13 cellular contexts compared by ENCODE assay signal in the genomic region with DNA sequence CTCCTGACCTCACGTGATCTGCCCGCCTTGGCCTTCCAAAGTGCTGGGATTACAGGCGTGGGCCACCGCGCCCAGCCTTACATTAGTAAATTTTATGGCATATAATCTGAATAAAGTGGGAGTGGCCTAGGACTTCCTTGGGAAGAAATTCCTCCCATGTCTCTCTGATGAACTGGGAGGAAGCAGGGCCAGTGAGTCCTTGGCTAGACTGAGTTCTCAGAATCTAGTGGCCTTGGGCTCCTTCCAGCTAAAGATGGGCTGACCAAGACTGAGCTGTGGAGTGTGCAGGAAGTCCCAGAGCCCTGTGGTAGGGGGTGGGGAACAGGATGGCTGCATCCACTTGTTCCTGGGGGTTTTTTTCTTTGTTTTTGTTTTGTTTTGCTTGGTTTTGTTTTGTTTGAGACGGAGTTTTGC. TPM values are rescaled to one million over a fixed set of nuclear protein-coding genes. Genes with fewer than 3 reads are reported as not detected.
DNase-seq lines count a peak whose midpoint lies in the region; ATAC-seq and TF ChIP-seq lines count a peak whose summit lies in the region.
"Had no signal": no experiment of that assay in that cellular context is flagged by ENCODE, and none has a peak within 500 bp of the region (broad histone marks: within the 10 kb centered on the region; RNA-seq: fewer than 3 reads in every experiment).

No MANE protein-coding gene starts in this region.

- H3K27ac ChIP-seq in adrenal gland (peak overlapping the region in 4 of 5 donors; percentile 9 to 99 (median 72)), ovary (peak overlapping the region in 1 of 2 donors; percentile 2)

- TF ChIP-seq POLR2A in adrenal gland (IDR thresholded peaks at IDR 0.05) (no peak), ovary (IDR thresholded peaks at IDR 0.05) (no peak)

- no peak for ATAC-seq in HG02884 (IDR thresholded peaks at IDR 0.05; ENCODE audit: unreplicated experiment)
- ATAC-seq in omental fat pad (ENCODE audit: low FRiP score) = no peak
- ATAC-seq in HG02571 (IDR thresholded peaks at IDR 0.05; ENCODE audit: unreplicated experiment) = no peak
- ATAC-seq: naive thymus-derived CD4-positive, alpha-beta T cell had no signal

- no peaks in the 10 kb centered on the region for H3K27me3 ChIP-seq in adrenal gland
- H3K27me3 ChIP-seq in ovary = no peaks in the 10 kb centered on the region

- no peak overlapping the region for H3K4me3 ChIP-seq in AG10803 (ENCODE audit: low read length)
- no peak overlapping the region for H3K4me3 ChIP-seq in adrenal gland
- no peak overlapping the region for H3K4me3 ChIP-seq in ovary

- H3K9me3 ChIP-seq in adrenal gland (replicated peaks in 1 of 3) = no peaks in the 10 kb centered on the region
- H3K9me3 ChIP-seq in ovary = no peaks in the 10 kb centered on the region

- no peak for TF ChIP-seq EP300 in ovary (IDR thresholded peaks at IDR 0.05)

- TF ChIP-seq CTCF in AG10803 (conservative IDR thresholded peaks at IDR 0.05; ENCODE audit: low read length) (no peak), adrenal gland (IDR thresholded peaks at IDR 0.05) (no peak), ovary (IDR thresholded peaks at IDR 0.05) (no peak), omental fat pad (IDR thresholded peaks at IDR 0.05) (no peak)

- intact Hi-C loops in adrenal gland (cut with DNase I) (loop anchor here in 1 of 2 donors (10.0 kb wide), 1 partner anchor 211 kb away; no protein-coding TSS in a partner anchor), ovary (cut with DNase I) (loop anchor here in 3 of 4 donors (2.0 to 5.0 kb wide), 3 partner anchors 104 to 204 kb away; partner anchors contain the start of gene CAVIN1 (in 1 of the 3))

- H3K4me1 ChIP-seq in adrenal gland (replicated peaks in 1 of 2) (peaks cover 48 to 62% of the 10 kb centered on the region in 2 donors), ovary (ENCODE audit: insufficient read depth) (peaks cover 29% of the 10 kb centered on the region)

- WGBS in adrenal gland, 4 donors = 0 to 56% (median 51%) methylated on average over 1 to 6 of the region's 6 CpGs
- 63 to 71% (median 64%) methylated on average over 6 of the region's 6 CpGs for WGBS in ovary, 3 donors

- DNase-seq in AG10803 (ENCODE audit: low read depth) (peak; percentile 79), adrenal gland (peak; percentile 77 to 91 (median 85)), glomerular endothelial cell (ENCODE audit: extremely low read depth, low read depth, low spot score) (peak; percentile 71), ovary (peak in 3 of 5 donors; percentile 55 to 62 (median 60)), epidermal melanocyte (ENCODE audit: insufficient read length, low spot score) (no peak), omental fat pad (ENCODE audit: low spot score) (no peak)
- DNase-seq: activated CD4-positive, CD25-positive, alpha-beta regulatory T cell treated with anti-CD3 and anti-CD28 coated beads, Interleukin-2, amount 50 U/mL, for 72 hours; naive thymus-derived CD4-positive, alpha-beta T cell; NCI-H1417 treated with DMSO at 0.1 percent for 48 hours; NCI-H82; stimulated activated naive CD4-positive, alpha-beta T cell had no signal

- H3K36me3 ChIP-seq in adrenal gland (replicated peaks in 1 of 2) (peaks cover 0 to 5% of the 10 kb centered on the region in 2 donors), ovary (no peaks in the 10 kb centered on the region)

RNA-seq across cellular contexts. Expression of gene NAGLU, which starts 10.0 kb away (rescaled TPM):
- total RNA-seq in adrenal gland (100 to 1,000 TPM in 1 of 8 donors, 10 to 100 TPM in 7; 44.9 to 115 (median 66.1) TPM), glomerular endothelial cell (88.8 and 103 TPM in 2 replicates), ovary (10 to 100 TPM; 28.5 to 49.6 (median 40.0) TPM), omental fat pad (10 to 100 TPM; 48.5 to 80.9 (median 57.3) TPM)
- polyA plus RNA-seq in adrenal gland (10 to 100 TPM; 12.4 to 47.4 (median 39.5) TPM), ovary (10 to 100 TPM in 1 of 2 donors, 1 to 10 TPM in 1; 9.7 to 49.1 TPM)

RNA-seq across cellular contexts. Expression of gene HSD17B1, which starts 26.7 kb away (rescaled TPM):
- total RNA-seq in adrenal gland = 1 to 10 TPM in 7 of 8 donors, under 1 TPM in 1; 0.60 to 3.0 (median 2.1) TPM
- polyA plus RNA-seq in adrenal gland = 1 to 10 TPM in 2 of 3 donors, under 1 TPM in 1; 0.22 to 7.6 (median 3.6) TPM
- 0.44 and 1.1 TPM in 2 replicates for total RNA-seq in glomerular endothelial cell
- 10 to 100 TPM in 1 of 7 donors, 1 to 10 TPM in 6; 4.3 to 16.7 (median 6.5) TPM for total RNA-seq in ovary
- polyA plus RNA-seq in ovary = 10 to 100 TPM in 1 of 2 donors, 1 to 10 TPM in 1; 2.1 to 18.1 TPM
- total RNA-seq in omental fat pad = 1 to 10 TPM; 1.6 to 8.7 (median 3.4) TPM

RNA-seq across cellular contexts. Expression of gene COASY, which starts 35.9 kb away (rescaled TPM):
- total RNA-seq in adrenal gland = 100 to 1,000 TPM in 4 of 8 donors, 10 to 100 TPM in 4; 55.9 to 148 (median 91.8) TPM
- polyA plus RNA-seq in adrenal gland = 100 to 1,000 TPM in 2 of 3 donors, 10 to 100 TPM in 1; 65.5 to 192 (median 130) TPM
- 30.3 and 30.8 TPM in 2 replicates for total RNA-seq in glomerular endothelial cell
- 10 to 100 TPM; 13.8 to 51.2 (median 41.0) TPM for total RNA-seq in ovary
- 10 to 100 TPM; 22.6 to 37.6 TPM for polyA plus RNA-seq in ovary
- 10 to 100 TPM; 21.8 to 33.5 (median 26.2) TPM for total RNA-seq in omental fat pad

RNA-seq across cellular contexts. Expression of gene MLX, which starts 40.9 kb away (rescaled TPM):
- total RNA-seq in adrenal gland = 10 to 100 TPM; 34.2 to 58.8 (median 47.1) TPM
- polyA plus RNA-seq in adrenal gland = 10 to 100 TPM; 46.0 to 95.0 (median 52.6) TPM
- total RNA-seq in glomerular endothelial cell = 27.1 and 30.0 TPM in 2 replicates
- 10 to 100 TPM; 16.5 to 37.0 (median 24.4) TPM for total RNA-seq in ovary
- polyA plus RNA-seq in ovary = 10 to 100 TPM; 24.3 to 50.8 TPM
- total RNA-seq in omental fat pad = 10 to 100 TPM; 41.8 to 53.0 (median 50.3) TPM

RNA-seq across cellular contexts. Expression of gene PSMC3IP, which starts 51.5 kb away (rescaled TPM):
- 1 to 10 TPM in 7 of 8 donors, not detected in 1; 1.2 to 2.3 (median 1.8) TPM for total RNA-seq in adrenal gland
- polyA plus RNA-seq in adrenal gland = 1 to 10 TPM; 3.1 to 3.9 (median 3.5) TPM
- 2.7 and 5.2 TPM in 2 replicates for total RNA-seq in glomerular endothelial cell
- total RNA-seq in ovary = 1 to 10 TPM; 1.4 to 5.3 (median 3.8) TPM
- polyA plus RNA-seq in ovary = 1 to 10 TPM; 7.2 to 7.5 TPM
- total RNA-seq in omental fat pad = 1 to 10 TPM; 1.7 to 4.7 (median 3.3) TPM

Comparison
In these comparisons a context has a peak if more than half of its experiments do, and no peak if none do; other contexts are left out.
1. DNase-seq: peak in AG10803 (single experiment), adrenal gland (7 of 7), glomerular endothelial cell (single experiment) and ovary (3 of 5); none in epidermal melanocyte (single experiment) and omental fat pad (single experiment).